Comparison of ENCODE assay signal across 1 cellular context in genomic region chr19:11374449-11375142, GRCh38.
TF ChIP-seq lines count a peak whose summit lies in the region.

A gene with protein sequence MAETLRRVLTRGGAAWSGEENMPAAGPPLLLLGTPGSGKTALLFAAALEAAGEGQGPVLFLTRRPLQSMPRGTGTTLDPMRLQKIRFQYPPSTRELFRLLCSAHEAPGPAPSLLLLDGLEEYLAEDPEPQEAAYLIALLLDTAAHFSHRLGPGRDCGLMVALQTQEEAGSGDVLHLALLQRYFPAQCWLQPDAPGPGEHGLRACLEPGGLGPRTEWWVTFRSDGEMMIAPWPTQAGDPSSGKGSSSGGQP (plus strand): TSS chr19:11374666. CDS start chr19:11374681, 15 bp downstream.

TF ChIP-seq in K562, 482 proteins besides CTCF, POLR2A, EP300 and RAD21 (continued from another document and continues in another):
- TF ChIP-seq, protein P1, sequence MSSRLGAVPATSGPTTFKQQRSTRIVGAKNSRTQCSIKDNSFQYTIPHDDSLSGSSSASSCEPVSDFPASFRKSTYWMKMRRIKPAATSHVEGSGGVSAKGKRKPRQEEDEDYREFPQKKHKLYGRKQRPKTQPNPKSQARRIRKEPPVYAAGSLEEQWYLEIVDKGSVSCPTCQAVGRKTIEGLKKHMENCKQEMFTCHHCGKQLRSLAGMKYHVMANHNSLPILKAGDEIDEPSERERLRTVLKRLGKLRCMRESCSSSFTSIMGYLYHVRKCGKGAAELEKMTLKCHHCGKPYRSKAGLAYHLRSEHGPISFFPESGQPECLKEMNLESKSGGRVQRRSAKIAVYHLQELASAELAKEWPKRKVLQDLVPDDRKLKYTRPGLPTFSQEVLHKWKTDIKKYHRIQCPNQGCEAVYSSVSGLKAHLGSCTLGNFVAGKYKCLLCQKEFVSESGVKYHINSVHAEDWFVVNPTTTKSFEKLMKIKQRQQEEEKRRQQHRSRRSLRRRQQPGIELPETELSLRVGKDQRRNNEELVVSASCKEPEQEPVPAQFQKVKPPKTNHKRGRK (tag; IDR thresholded peaks at IDR 0.05): no peak
- TF ChIP-seq SRF (CRISPR knock-in tag; IDR thresholded peaks at IDR 0.05) (peak; percentile 26 to 46; a peak in 1 of 4 replicates), THRA (IDR thresholded peaks at IDR 0.05) (no peak), HBP1 (CRISPR knock-in tag; IDR thresholded peaks at IDR 0.05) (peak; percentile 80; the same call in 1 of the 2 replicates), ZBTB33 (CRISPR knock-in tag; IDR thresholded peaks at IDR 0.05) (peak; percentile 62), SP2 (IDR thresholded peaks at IDR 0.05; ENCODE audit: extremely low read depth, low read depth, low read length, poor library complexity, severe bottlenecking) (peak; percentile 82), TAF1 (IDR thresholded peaks at IDR 0.05; ENCODE audit: control insufficient read depth, extremely low read depth, insufficient read depth, low read length, severe bottlenecking) (peak; percentile 54), NUFIP1 (IDR thresholded peaks at IDR 0.05; ENCODE audit: partially characterized antibody) (no peak), CTBP1 (IDR thresholded peaks at IDR 0.05; ENCODE audit: borderline replicate concordance) (peak; percentile 63), NEUROD1 (IDR thresholded peaks at IDR 0.05; ENCODE audit: borderline replicate concordance, low read depth, low read length, partially characterized antibody) (peak; percentile 42), FOXO4 (CRISPR knock-in tag; IDR thresholded peaks at IDR 0.05) (no peak), ZNF75A (CRISPR knock-in tag; IDR thresholded peaks at IDR 0.05) (no peak), MYC (IDR thresholded peaks at IDR 0.05; ENCODE audit: low read depth, low read length) (peak; percentile 89), MYC (CRISPR knock-in tag; IDR thresholded peaks at IDR 0.05; ENCODE audit: borderline replicate concordance, low read depth) (0 out of 2 replicates have a peak, but pooled peaks have one; percentile 57), SIN3A (IDR thresholded peaks at IDR 0.05; ENCODE audit: borderline replicate concordance in 2 of 2, control insufficient read depth in 1 of 2, low read depth in 2 of 2, low read length in 2 of 2) (peak in 1 of 2 experiments; percentile 19; a peak in 1 of 4 replicates), DIDO1 (tag; IDR thresholded peaks at IDR 0.05; ENCODE audit: low read depth) (0 out of 2 replicates have a peak, but pooled peaks have one; percentile 48), SMARCB1 (IDR thresholded peaks at IDR 0.05; ENCODE audit: insufficient read length, low read depth) (no peak), GTF2F1 (IDR thresholded peaks at IDR 0.05; ENCODE audit: low read depth, low read length) (0 out of 2 replicates have a peak, but pooled peaks have one; percentile 57), MYNN (IDR thresholded peaks at IDR 0.05) (no peak), MYNN (CRISPR knock-in tag; IDR thresholded peaks at IDR 0.05) (no peak), ZNF280A (IDR thresholded peaks at IDR 0.05; ENCODE audit: low read depth, partially characterized antibody) (no peak), SOX6 (IDR thresholded peaks at IDR 0.05) (peak; percentile 66), ZKSCAN3 (CRISPR knock-in tag; IDR thresholded peaks at IDR 0.05) (no peak), YY1 (IDR thresholded peaks at IDR 0.05; ENCODE audit: borderline replicate concordance in 1 of 3, control insufficient read depth in 1 of 3, extremely low read depth in 1 of 3, insufficient read depth in 3 of 3, insufficient read length in 1 of 3, insufficient replicate concordance in 2 of 3, low read depth in 1 of 3, low read length in 2 of 3) (peak; percentile 60 to 88 (median 78)), NONO (IDR thresholded peaks at IDR 0.05; ENCODE audit: low read depth in 2 of 2, low read length in 1 of 2) (no peak), ZNF133 (CRISPR knock-in tag; IDR thresholded peaks at IDR 0.05) (peak; percentile 55; the same call in 1 of the 2 replicates), ZNF644 (tag; IDR thresholded peaks at IDR 0.05; ENCODE audit: low read depth) (no peak; the same call in 1 of the 2 replicates), MNT (conservative IDR thresholded peaks at IDR 0.05) (peak; percentile 77 to 88), ASH1L (IDR thresholded peaks at IDR 0.05; ENCODE audit: borderline replicate concordance, low read depth, partially characterized antibody) (peak; percentile 78), ZNF561 (CRISPR knock-in tag; conservative IDR thresholded peaks at IDR 0.05) (0 out of 2 replicates have a peak, but pooled peaks have one; percentile 37), ZKSCAN8 (CRISPR knock-in tag; IDR thresholded peaks at IDR 0.05) (no peak), SMAD1 (IDR thresholded peaks at IDR 0.05; ENCODE audit: low read depth, low read length, partially characterized antibody) (peak; percentile 14), ZSCAN29 (IDR thresholded peaks at IDR 0.05) (no peak), ZNF668 (CRISPR knock-in tag; IDR thresholded peaks at IDR 0.05) (no peak), PTTG1 (tag; IDR thresholded peaks at IDR 0.05; ENCODE audit: low read depth) (no peak)
- TF ChIP-seq, protein P2, sequence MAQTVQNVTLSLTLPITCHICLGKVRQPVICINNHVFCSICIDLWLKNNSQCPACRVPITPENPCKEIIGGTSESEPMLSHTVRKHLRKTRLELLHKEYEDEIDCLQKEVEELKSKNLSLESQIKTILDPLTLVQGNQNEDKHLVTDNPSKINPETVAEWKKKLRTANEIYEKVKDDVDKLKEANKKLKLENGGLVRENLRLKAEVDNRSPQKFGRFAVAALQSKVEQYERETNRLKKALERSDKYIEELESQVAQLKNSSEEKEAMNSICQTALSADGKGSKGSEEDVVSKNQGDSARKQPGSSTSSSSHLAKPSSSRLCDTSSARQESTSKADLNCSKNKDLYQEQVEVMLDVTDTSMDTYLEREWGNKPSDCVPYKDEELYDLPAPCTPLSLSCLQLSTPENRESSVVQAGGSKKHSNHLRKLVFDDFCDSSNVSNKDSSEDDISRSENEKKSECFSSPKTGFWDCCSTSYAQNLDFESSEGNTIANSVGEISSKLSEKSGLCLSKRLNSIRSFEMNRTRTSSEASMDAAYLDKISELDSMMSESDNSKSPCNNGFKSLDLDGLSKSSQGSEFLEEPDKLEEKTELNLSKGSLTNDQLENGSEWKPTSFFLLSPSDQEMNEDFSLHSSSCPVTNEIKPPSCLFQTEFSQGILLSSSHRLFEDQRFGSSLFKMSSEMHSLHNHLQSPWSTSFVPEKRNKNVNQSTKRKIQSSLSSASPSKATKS (CRISPR knock-in tag; IDR thresholded peaks at IDR 0.05): no peak
- TF ChIP-seq, protein P3, sequence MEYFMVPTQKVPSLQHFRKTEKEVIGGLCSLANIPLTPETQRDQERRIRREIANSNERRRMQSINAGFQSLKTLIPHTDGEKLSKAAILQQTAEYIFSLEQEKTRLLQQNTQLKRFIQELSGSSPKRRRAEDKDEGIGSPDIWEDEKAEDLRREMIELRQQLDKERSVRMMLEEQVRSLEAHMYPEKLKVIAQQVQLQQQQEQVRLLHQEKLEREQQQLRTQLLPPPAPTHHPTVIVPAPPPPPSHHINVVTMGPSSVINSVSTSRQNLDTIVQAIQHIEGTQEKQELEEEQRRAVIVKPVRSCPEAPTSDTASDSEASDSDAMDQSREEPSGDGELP (CRISPR knock-in tag; IDR thresholded peaks at IDR 0.05; ENCODE audit: borderline replicate concordance): peak; percentile 76; the same call in 1 of the 2 replicates
- TF ChIP-seq, protein P4, sequence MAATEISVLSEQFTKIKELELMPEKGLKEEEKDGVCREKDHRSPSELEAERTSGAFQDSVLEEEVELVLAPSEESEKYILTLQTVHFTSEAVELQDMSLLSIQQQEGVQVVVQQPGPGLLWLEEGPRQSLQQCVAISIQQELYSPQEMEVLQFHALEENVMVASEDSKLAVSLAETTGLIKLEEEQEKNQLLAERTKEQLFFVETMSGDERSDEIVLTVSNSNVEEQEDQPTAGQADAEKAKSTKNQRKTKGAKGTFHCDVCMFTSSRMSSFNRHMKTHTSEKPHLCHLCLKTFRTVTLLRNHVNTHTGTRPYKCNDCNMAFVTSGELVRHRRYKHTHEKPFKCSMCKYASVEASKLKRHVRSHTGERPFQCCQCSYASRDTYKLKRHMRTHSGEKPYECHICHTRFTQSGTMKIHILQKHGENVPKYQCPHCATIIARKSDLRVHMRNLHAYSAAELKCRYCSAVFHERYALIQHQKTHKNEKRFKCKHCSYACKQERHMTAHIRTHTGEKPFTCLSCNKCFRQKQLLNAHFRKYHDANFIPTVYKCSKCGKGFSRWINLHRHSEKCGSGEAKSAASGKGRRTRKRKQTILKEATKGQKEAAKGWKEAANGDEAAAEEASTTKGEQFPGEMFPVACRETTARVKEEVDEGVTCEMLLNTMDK (IDR thresholded peaks at IDR 0.05; ENCODE audit: borderline replicate concordance, insufficient read depth, low read depth, low read length, poor library complexity, severe bottlenecking): no peak
- TF ChIP-seq, protein P5, sequence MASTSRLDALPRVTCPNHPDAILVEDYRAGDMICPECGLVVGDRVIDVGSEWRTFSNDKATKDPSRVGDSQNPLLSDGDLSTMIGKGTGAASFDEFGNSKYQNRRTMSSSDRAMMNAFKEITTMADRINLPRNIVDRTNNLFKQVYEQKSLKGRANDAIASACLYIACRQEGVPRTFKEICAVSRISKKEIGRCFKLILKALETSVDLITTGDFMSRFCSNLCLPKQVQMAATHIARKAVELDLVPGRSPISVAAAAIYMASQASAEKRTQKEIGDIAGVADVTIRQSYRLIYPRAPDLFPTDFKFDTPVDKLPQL (IDR thresholded peaks at IDR 0.05; ENCODE audit: extremely low read depth, insufficient read length): no peak
